11 cellular contexts compared by ENCODE assay signal in the genomic region with DNA sequence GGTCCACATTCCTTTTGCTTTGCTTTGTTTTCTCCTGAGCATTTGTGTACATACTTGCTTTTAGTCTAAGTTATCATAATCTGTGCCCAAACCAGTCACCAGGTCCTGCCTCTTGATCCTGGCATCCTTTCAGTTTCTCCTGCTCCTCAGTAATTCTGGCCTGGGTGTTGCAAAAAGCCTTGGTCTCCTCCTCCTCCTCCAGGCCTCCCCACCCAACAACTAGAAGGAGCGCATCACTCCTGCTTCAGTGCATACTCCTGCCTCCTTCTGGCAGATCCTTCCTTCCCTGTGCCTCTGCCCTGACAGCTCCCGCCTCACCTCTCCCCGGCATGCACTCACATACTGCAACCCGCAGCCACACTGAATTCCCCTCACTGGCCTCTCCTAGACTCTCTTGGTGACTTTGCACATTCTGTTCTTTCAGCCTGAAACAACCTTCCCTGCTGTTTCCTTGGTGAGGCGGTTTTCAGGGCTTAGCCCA. TPM values are rescaled to one million over a fixed set of nuclear protein-coding genes. Genes with fewer than 3 reads are reported as not detected.
DNase-seq lines count a peak whose midpoint lies in the region; ATAC-seq and TF ChIP-seq lines count a peak whose summit lies in the region.
"Had no signal": no experiment of that assay in that cellular context is flagged by ENCODE, and none has a peak within 500 bp of the region (broad histone marks: within the 10 kb centered on the region; RNA-seq: fewer than 3 reads in every experiment).

No MANE protein-coding gene starts in this region.

- no peak overlapping the region for H2BK15ac ChIP-seq in IMR-90 (ENCODE audit: low read depth, low read length)

- no peak for TF ChIP-seq POLR2A in IMR-90 (IDR thresholded peaks at IDR 0.05; ENCODE audit: low read depth, low read length)
- TF ChIP-seq POLR2A in transverse colon (IDR thresholded peaks at IDR 0.05), result no peak

- TF ChIP-seq CTCF in IMR-90 (conservative IDR thresholded peaks at IDR 0.05; ENCODE audit: low read depth, low read length) (peak; percentile 41), left lung (IDR thresholded peaks at IDR 0.05) (no peak), transverse colon (IDR thresholded peaks at IDR 0.05) (no peak)

- H2BK20ac ChIP-seq in IMR-90 (ENCODE audit: low read depth, low read length), result peak overlapping the region; percentile 15

- peak overlapping the region; percentile 92 for H3K27ac ChIP-seq in IMR-90 (ENCODE audit: insufficient read depth, low read length)
- H3K27ac ChIP-seq in ectodermal cell (ENCODE audit: insufficient read depth, low read depth, low read length, poor library complexity, severe bottlenecking), result peak overlapping the region; percentile 3
- peak overlapping the region; percentile 23 to 81 for H3K27ac ChIP-seq in left lung
- H3K27ac ChIP-seq in transverse colon, result peak overlapping the region; percentile 62 to 91 (median 79)

- H2AK9ac ChIP-seq in IMR-90 (replicated peaks; ENCODE audit: low read depth, low read length, poor library complexity), result peak overlapping the region; percentile 67

- WGBS in IMR-90 (ENCODE audit: extremely low coverage in 2 of 2, insufficient read length in 1 of 2), 2 experiments, result 59% methylated on average over 4 of the region's 5 CpGs; no CpG with 5 or more reads in 1 of the 2 experiments
- 42 to 43% methylated on average over 5 of the region's 5 CpGs for WGBS in ectodermal cell, 2 experiments
- 60 to 85% methylated on average over 1 to 5 of the region's 5 CpGs for WGBS in transverse colon (ENCODE audit: low coverage in 1 of 2), 2 donors

- TF ChIP-seq RAD21 in IMR-90 (IDR thresholded peaks at IDR 0.05; ENCODE audit: low read length), result peak; percentile 40; the same call in 1 of the 2 replicates

- intact Hi-C loops in IMR-90 (cut with micrococcal nuclease), result loop anchor here (1.0 to 2.0 kb wide), 3 partner anchors 12 to 98 kb away; no protein-coding TSS in a partner anchor
- intact Hi-C loops in left lung (cut with DNase I), result no loop called here
- intact Hi-C loops in transverse colon (cut with DNase I; ENCODE audit: low total_unique reads), result no loop called here

- peak overlapping the region; percentile 93 for H2BK5ac ChIP-seq in IMR-90 (ENCODE audit: low read depth, low read length, poor library complexity, severe bottlenecking)

- peak overlapping the region in 1 of 2 experiments; percentile 64; a peak in 3 of 4 replicates for H4K8ac ChIP-seq in IMR-90 (ENCODE audit: low read depth in 2 of 2, low read length in 2 of 2)

- dilution Hi-C loops in IMR-90 (cut with HindIII; ENCODE audit: low sequenced_read_pairs, unreplicated experiment), result no loop called here

- H3K36me3 ChIP-seq in IMR-90 (ENCODE audit: control insufficient read depth, insufficient read depth, low read length) (peaks cover 4% of the 10 kb centered on the region; the same call in 1 of the 2 replicates), ectodermal cell (ENCODE audit: control insufficient read depth, insufficient read depth, low read length) (no peaks in the 10 kb centered on the region), left lung (no peaks in the 10 kb centered on the region), transverse colon (no peaks in the 10 kb centered on the region)

- POLR2A ChIA-PET in IMR-90 (lab: Charles Lee; ENCODE audit: unreplicated experiment), result interaction anchor here (1.6 kb wide), 1 partner anchor 32 kb away, joined by 7 read pairs; no protein-coding TSS in a partner anchor

- peak overlapping the region; percentile 53 for H3K14ac ChIP-seq in IMR-90 (replicated peaks; ENCODE audit: low read depth, low read length)

- peak overlapping the region; percentile 55; the same call in 1 of the 2 replicates for H3K23ac ChIP-seq in IMR-90 (ENCODE audit: low read depth, low read length)

- peak overlapping the region; percentile 3 for H2AFZ ChIP-seq in IMR-90 (replicated peaks; ENCODE audit: low read length, poor library complexity)

- H4K5ac ChIP-seq in IMR-90 (ENCODE audit: low read depth, low read length), result peak overlapping the region; percentile 71

- H4K20me1 ChIP-seq in IMR-90 (ENCODE audit: insufficient read depth, low read length), result peaks cover 18% of the 10 kb centered on the region; the same call in 1 of the 2 replicates

- peaks cover 12% of the 10 kb centered on the region; the same call in 1 of the 2 replicates for H3K9me1 ChIP-seq in IMR-90 (ENCODE audit: insufficient read depth, low read length)

- H3K4me2 ChIP-seq in IMR-90 (ENCODE audit: low read depth, low read length), result peak overlapping the region; percentile 2

- CTCF ChIA-PET in IMR-90 (lab: Yijun Ruan, JAX), result interaction anchor here (0.9 kb wide), 1 partner anchor 8 kb away, joined by 3 read pairs; no protein-coding TSS in a partner anchor

- in situ Hi-C loops in IMR-90 (cut with MboI; ENCODE audit: low sequenced_read_pairs) (no loop called here), transverse colon (cut with MboI; ENCODE audit: low pct_ligation_motif_present in 1 of 4, low pct_unique_long_range_greater_than_20kb in 1 of 4, low sequenced_read_pairs in 3 of 4) (no loop called here)

- peak overlapping the region; percentile 78 for H3K4ac ChIP-seq in IMR-90 (ENCODE audit: low read depth, low read length)

- 0 out of 2 replicates have a peak overlapping the region, but pooled peaks have one; percentile 9 for H2AK5ac ChIP-seq in IMR-90 (ENCODE audit: low read depth, low read length)

- H3K9ac ChIP-seq in IMR-90 (ENCODE audit: low read depth, low read length), result peak overlapping the region; percentile 4

- 0 out of 2 replicates have a peak overlapping the region, but pooled peaks have one; percentile 85 for H3K4me3 ChIP-seq in IMR-90 (ENCODE audit: insufficient read depth, low read depth, low read length)
- no peak overlapping the region for H3K4me3 ChIP-seq in ectodermal cell (ENCODE audit: insufficient read depth, low read depth, low read length)
- no peak overlapping the region for H3K4me3 ChIP-seq in left lung
- H3K4me3 ChIP-seq in transverse colon, result no peak overlapping the region
- H3K4me3 ChIP-seq: GM12878 had no signal

- H3K9me3 ChIP-seq in IMR-90 (ENCODE audit: control insufficient read depth, insufficient read depth, low read length) (no peaks in the 10 kb centered on the region), ectodermal cell (ENCODE audit: control insufficient read depth, low read length) (no peaks in the 10 kb centered on the region), left lung (no peaks in the 10 kb centered on the region), transverse colon (no peaks in the 10 kb centered on the region)

- H3K79me1 ChIP-seq in IMR-90 (ENCODE audit: low read depth in 1 of 2, low read length in 2 of 2), result peaks cover 8 to 56% of the 10 kb centered on the region in 2 experiments; a peak in 3 of 4 replicates

- peaks cover 20% of the 10 kb centered on the region for H3K4me1 ChIP-seq in IMR-90 (ENCODE audit: control insufficient read depth, insufficient read depth, low read length)
- peaks cover 31% of the 10 kb centered on the region for H3K4me1 ChIP-seq in ectodermal cell (ENCODE audit: control insufficient read depth, insufficient read depth, low read length)
- H3K4me1 ChIP-seq in left lung, result peaks cover 0 to 20% of the 10 kb centered on the region in 2 donors
- H3K4me1 ChIP-seq in transverse colon, result peaks cover 4 to 36% (median 14%) of the 10 kb centered on the region in 4 donors

- peak overlapping the region; percentile 79; the same call in 1 of the 2 replicates for H4K91ac ChIP-seq in IMR-90 (ENCODE audit: insufficient read depth, low read depth, low read length)

- peak overlapping the region; percentile 29; the same call in 1 of the 2 replicates for H3K56ac ChIP-seq in IMR-90 (ENCODE audit: extremely low read depth, insufficient read depth, low read length)

- H3K27me3 ChIP-seq in IMR-90 (ENCODE audit: control insufficient read depth, insufficient read depth, low read length) (no peaks in the 10 kb centered on the region), ectodermal cell (ENCODE audit: control insufficient read depth, insufficient read depth, low read length, poor library complexity, severe bottlenecking) (peaks cover 23% of the 10 kb centered on the region), left lung (peaks cover 19 to 65% of the 10 kb centered on the region in 2 donors), transverse colon (peaks cover 20% of the 10 kb centered on the region)

- peak; percentile 45 for ATAC-seq in IMR-90 (ENCODE audit: low read depth)
- peak; percentile 23 for ATAC-seq in left lung
- ATAC-seq: GM12878 had no signal

- peak overlapping the region; percentile 71 for H2BK120ac ChIP-seq in IMR-90 (ENCODE audit: low read depth, low read length)

- no TSS peak for BruUV-seq in IMR-90 (replicated peaks; lab: Mats Ljungman, UMichigan)

- DNase-seq in IMR-90, result peak; percentile 82
- DNase-seq in left lung, result no peak
- no peak for DNase-seq in transverse colon
- DNase-seq in OCI-M1 (lab: John Stamatoyannopoulos, UW), result no peak
- no peak for DNase-seq in activated effector memory CD4-positive, alpha-beta T cell treated with Interleukin-2 at 50 U/mL for 16 hours
- DNase-seq in activated T-cell treated with anti-CD3 and anti-CD28 coated beads for 4 hours, result no peak
- DNase-seq: kidney glomerular epithelial cell; NCI-H526 treated with DMSO at 0.1 percent for 48 hours; stimulated activated CD4-positive, alpha-beta T cell treated with anti-CD3 and anti-CD28 coated beads, Interleukin-1b, Interleukin-23, amount 100 ng/mL, for 48 hours had no signal

- H3K18ac ChIP-seq in IMR-90 (ENCODE audit: low read depth, low read length), result peak overlapping the region; percentile 75

- no peak for TF ChIP-seq EP300 in transverse colon (IDR thresholded peaks at IDR 0.05; ENCODE audit: low read depth)

RNA-seq across cellular contexts. Expression of a gene that starts 2.3 kb away (rescaled TPM):
- total RNA-seq in IMR-90 (2012; rRNA removed) (7.5 and 7.8 TPM in 2 replicates), left lung (10 to 100 TPM in 1 of 2 donors, 1 to 10 TPM in 1; 9.3 to 17.4 TPM), transverse colon (10 to 100 TPM in 1 of 4 donors, 1 to 10 TPM in 3; 4.1 to 19.9 (median 7.1) TPM)
- 7.4 and 10.3 TPM in 2 replicates for polyA plus RNA-seq in IMR-90 (2012; rRNA removed)
- polyA plus RNA-seq in IMR-90 (2012; cell fraction: cytosol; rRNA removed), result 7.5 and 18.0 TPM in 2 replicates
- polyA plus RNA-seq in IMR-90 (2012; cell fraction: nucleus; rRNA removed; ENCODE audit: low replicate concordance), result 14.9 and 25.0 TPM in 2 replicates
- polyA plus RNA-seq in ectodermal cell (2013, experiment 1 of 4), result 35.7 TPM
- polyA plus RNA-seq in ectodermal cell (2013, experiment 2 of 4), result 40.2 TPM
- 24.3 TPM for polyA plus RNA-seq in ectodermal cell (2013, experiment 3 of 4)
- 29.5 TPM for polyA plus RNA-seq in ectodermal cell (2013, experiment 4 of 4)
- total RNA-seq: GM12878 had no signal

RNA-seq across cellular contexts. Expression of a gene that starts 34.4 kb away (rescaled TPM):
- total RNA-seq in IMR-90 (2012; rRNA removed), result 7.5 and 10.0 TPM in 2 replicates
- polyA plus RNA-seq in IMR-90 (2012; rRNA removed), result 6.9 and 7.1 TPM in 2 replicates
- 5.8 and 9.5 TPM in 2 replicates for polyA plus RNA-seq in IMR-90 (2012; cell fraction: cytosol; rRNA removed)
- polyA plus RNA-seq in IMR-90 (2012; cell fraction: nucleus; rRNA removed; ENCODE audit: low replicate concordance), result 5.3 and 5.7 TPM in 2 replicates
- polyA plus RNA-seq in ectodermal cell (2013, experiment 1 of 4), result 6.5 TPM
- polyA plus RNA-seq in ectodermal cell (2013, experiment 2 of 4), result 7.2 TPM
- polyA plus RNA-seq in ectodermal cell (2013, experiment 3 of 4), result 5.1 TPM
- polyA plus RNA-seq in ectodermal cell (2013, experiment 4 of 4), result 4.9 TPM
- total RNA-seq in left lung, result 10 to 100 TPM; 21.2 to 22.0 TPM
- 10 to 100 TPM; 31.6 to 43.8 (median 37.4) TPM for total RNA-seq in transverse colon

RNA-seq across cellular contexts. Expression of a gene that starts 58.2 kb away (rescaled TPM):
- 81.7 and 136 TPM in 2 replicates for total RNA-seq in IMR-90 (2012; rRNA removed)
- polyA plus RNA-seq in IMR-90 (2012; rRNA removed), result 143 and 170 TPM in 2 replicates
- 591 and 666 TPM in 2 replicates for polyA plus RNA-seq in IMR-90 (2012; cell fraction: cytosol; rRNA removed)
- polyA plus RNA-seq in IMR-90 (2012; cell fraction: nucleus; rRNA removed; ENCODE audit: low replicate concordance), result 135 and 207 TPM in 2 replicates
- polyA plus RNA-seq in ectodermal cell (2013, experiment 1 of 4), result 182 TPM
- 170 TPM for polyA plus RNA-seq in ectodermal cell (2013, experiment 2 of 4)
- 207 TPM for polyA plus RNA-seq in ectodermal cell (2013, experiment 3 of 4)
- 207 TPM for polyA plus RNA-seq in ectodermal cell (2013, experiment 4 of 4)
- 100 to 1,000 TPM; 176 to 242 TPM for total RNA-seq in left lung
- total RNA-seq in transverse colon, result 100 to 1,000 TPM in 3 of 4 donors, 10 to 100 TPM in 1; 69.9 to 284 (median 230) TPM

Comparison
In these comparisons a context has a peak if more than half of its experiments do, and no peak if none do; other contexts are left out.
1. H3K27ac ChIP-seq: peak in every context shown above with its lines; median percentile 92 in IMR-90; 79 in transverse colon; 52 in left lung; 3 in ectodermal cell.